In genomic region chr14:67695394-67695949, GRCh38 we compare ENCODE assay signal across 1 cellular context.
TF ChIP-seq lines count a peak whose summit lies in the region.

Gene RDH11, minus strand, starts transcription at chr14:67695764. Its CDS starts 61 bp downstream, at chr14:67695703.

TF ChIP-seq in HEK293, 187 proteins besides CTCF, POLR2A, EP300 and RAD21 (continued from another document):
- TF ChIP-seq ZBTB11 (tag by site-specific recombination; conservative IDR thresholded peaks at IDR 0.05; ENCODE audit: low read depth) = 0 out of 2 replicates have a peak, but pooled peaks have one; percentile 41
- no peak for TF ChIP-seq ZNF362 (tag by site-specific recombination; IDR thresholded peaks at IDR 0.05)
- TF ChIP-seq ZSCAN23 (tag by site-specific recombination; IDR thresholded peaks at IDR 0.05) = no peak
- TF ChIP-seq PRDM4 (tag by site-specific recombination; IDR thresholded peaks at IDR 0.05) = no peak
- TF ChIP-seq ZNF544 (tag by site-specific recombination; IDR thresholded peaks at IDR 0.05) = no peak
- peak; percentile 85 for TF ChIP-seq ZBTB17 (tag by site-specific recombination; IDR thresholded peaks at IDR 0.05)
- 0 out of 2 replicates have a peak, but pooled peaks have one; percentile 32 for TF ChIP-seq KLF8 (tag by site-specific recombination; IDR thresholded peaks at IDR 0.05)
- TF ChIP-seq ZNF366 (tag by site-specific recombination; conservative IDR thresholded peaks at IDR 0.05) = no peak
- no peak for TF ChIP-seq ZNF488 (tag by site-specific recombination; IDR thresholded peaks at IDR 0.05)
- peak; percentile 91 for TF ChIP-seq PRDM10 (tag by site-specific recombination; IDR thresholded peaks at IDR 0.05)
- TF ChIP-seq ZNF335 (tag by site-specific recombination; conservative IDR thresholded peaks at IDR 0.05) = peak; percentile 82
- peak; percentile 33; the same call in 1 of the 2 replicates for TF ChIP-seq ZNF629 (tag by site-specific recombination; IDR thresholded peaks at IDR 0.05)
- TF ChIP-seq KLF9 (tag by site-specific recombination; IDR thresholded peaks at IDR 0.05; ENCODE audit: low read depth) = peak; percentile 73
- TF ChIP-seq ZFHX2 (tag by site-specific recombination; conservative IDR thresholded peaks at IDR 0.05) = peak; percentile 79
- no peak for TF ChIP-seq ZNF169 (tag by site-specific recombination; IDR thresholded peaks at IDR 0.05)
- no peak for TF ChIP-seq WT1 (tag by site-specific recombination; IDR thresholded peaks at IDR 0.05)
- TF ChIP-seq YY2 (tag by site-specific recombination; IDR thresholded peaks at IDR 0.05) = 0 out of 2 replicates have a peak, but pooled peaks have one; percentile 51
- TF ChIP-seq ZNF341 (tag by site-specific recombination; IDR thresholded peaks at IDR 0.05; ENCODE audit: low read depth) = peak; percentile 42
- TF ChIP-seq ZNF426 (tag by site-specific recombination; IDR thresholded peaks at IDR 0.05) = no peak
- TF ChIP-seq HOXD13 (CRISPR knock-in tag; IDR thresholded peaks at IDR 0.05; ENCODE audit: borderline replicate concordance) = no peak
TF ChIP-seq in HEK293: peak in this region for 26.
